In the genomic region with DNA sequence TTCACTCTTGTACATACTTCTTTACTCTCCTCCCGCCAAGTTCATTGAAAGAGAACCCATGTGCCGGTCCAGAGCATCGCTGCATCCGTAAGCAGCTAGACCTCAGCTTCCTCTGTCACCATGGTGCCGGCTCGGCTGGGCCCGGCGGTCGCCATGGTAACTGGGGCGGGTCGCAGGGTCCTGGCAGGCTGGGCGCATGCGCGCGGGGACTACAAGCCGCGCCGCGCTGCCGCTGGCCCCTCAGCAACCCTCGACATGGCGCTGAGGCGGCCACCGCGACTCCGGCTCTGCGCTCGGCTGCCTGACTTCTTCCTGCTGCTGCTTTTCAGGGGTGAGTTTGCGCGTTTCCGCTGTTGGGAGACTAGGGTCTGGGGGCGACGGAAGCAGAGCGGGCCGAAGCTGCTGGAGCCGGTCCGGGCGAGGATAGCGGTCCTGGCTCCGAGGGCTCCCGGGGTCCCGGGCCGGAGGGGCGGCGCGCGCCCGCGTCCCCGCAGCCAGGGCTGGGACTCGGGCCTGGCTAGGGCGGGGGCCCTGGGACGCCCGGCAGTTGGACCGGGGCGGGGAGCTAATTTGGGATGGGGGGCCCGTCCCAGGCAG, we compare ENCODE assay signal across 9 cellular contexts. TPM values are rescaled to one million over a fixed set of nuclear protein-coding genes. Genes with fewer than 3 reads are reported as not detected.
A peak's percentile ranks its signal among the peaks of the same experiment; 100 is the strongest.
DNase-seq lines count a peak whose midpoint lies in the region; ATAC-seq and TF ChIP-seq lines count a peak whose summit lies in the region.
"Had no signal": no experiment of that assay in that cellular context is flagged by ENCODE, and none has a peak within 500 bp of the region (broad histone marks: within the 10 kb centered on the region; RNA-seq: fewer than 3 reads in every experiment).

A gene (plus strand): TSS at position 244 of the 597 bp plus-strand sequence. CDS start 12 bp downstream, at position 256.

- peak within 1 kb of the TSS; percentile 57 for H3K27ac ChIP-seq in ectodermal cell (ENCODE audit: insufficient read depth, low read depth, low read length, poor library complexity, severe bottlenecking)
- peak within 1 kb of the TSS; percentile 44 to 69 (median 54) for H3K27ac ChIP-seq in right lobe of liver
- H3K27ac ChIP-seq: 22Rv1 had no signal

- H3K4me1 ChIP-seq in ectodermal cell (ENCODE audit: control insufficient read depth, insufficient read depth, low read length) (peaks cover 22% of the 10 kb centered on the region), right lobe of liver (no peaks in the 10 kb centered on the region)

- H3K27me3 ChIP-seq in ectodermal cell (ENCODE audit: control insufficient read depth, insufficient read depth, low read length, poor library complexity, severe bottlenecking) (peaks cover 12% of the 10 kb centered on the region), right lobe of liver (no peaks in the 10 kb centered on the region)

- TF ChIP-seq CTCF in right lobe of liver (IDR thresholded peaks at IDR 0.05), result no peak

- H3K9me3 ChIP-seq in ectodermal cell (ENCODE audit: control insufficient read depth, low read length), result no peaks in the 10 kb centered on the region
- no peaks in the 10 kb centered on the region for H3K9me3 ChIP-seq in right lobe of liver

- H3K36me3 ChIP-seq in ectodermal cell (ENCODE audit: control insufficient read depth, insufficient read depth, low read length) (no peaks in the 10 kb centered on the region), right lobe of liver (no peaks in the 10 kb centered on the region)

- ATAC-seq in HG03139 (IDR thresholded peaks at IDR 0.05; ENCODE audit: unreplicated experiment) (peak; percentile 87), right lobe of liver (peak; percentile 83 to 92 (median 89))

- WGBS in ectodermal cell, 2 experiments, result 0% methylated on average over 57 of the region's 57 CpGs
- WGBS in right lobe of liver (ENCODE audit: insufficient coverage, low coverage, low lambda C conversion rate, missing lambda C conversion rate), result 4% methylated on average over 10 of the region's 57 CpGs

- no peak for TF ChIP-seq POLR2A in right lobe of liver (IDR thresholded peaks at IDR 0.05)

- DNase-seq in NK-92 (lab: John Stamatoyannopoulos, UW; ENCODE audit: unreplicated experiment), result peak; percentile 74
- DNase-seq in NK-92 treated with Interleukin-12 subunit alpha and Interleukin-12 subunit beta, amount 100 ng/mL, for 24 hours (lab: John Stamatoyannopoulos, UW), result no peak
- DNase-seq in NCI-H446 treated with DMSO at 0.1 percent for 48 hours (lab: John Stamatoyannopoulos, UW), result peak; percentile 84
- peak; percentile 94 to 97 for DNase-seq in activated CD8-positive, alpha-beta memory T cell treated with anti-CD3 and anti-CD28 coated beads for 1 hour (ENCODE audit: extremely low read depth in 1 of 2, low read depth in 1 of 2)
- DNase-seq in right lobe of liver, result peak; percentile 83 to 89 (median 87)
- DNase-seq in stimulated activated CD4-positive, alpha-beta T cell treated with anti-CD3 and anti-CD28 coated beads, Interleukin-2, amount 100 ng/mL, for 48 hours, result peak; percentile 95 to 97

- H3K4me3 ChIP-seq in ectodermal cell (ENCODE audit: insufficient read depth, low read depth, low read length) (peak within 1 kb of the TSS; percentile 84), right lobe of liver (peak within 1 kb of the TSS; percentile 45 to 54 (median 52))

- intact Hi-C loops in right lobe of liver (cut with DNase I), result no loop called here

RNA-seq across cellular contexts. Expression of the gene that starts here (rescaled TPM):
- 81.0 TPM for polyA plus RNA-seq in ectodermal cell (2013, experiment 1 of 4)
- polyA plus RNA-seq in ectodermal cell (2013, experiment 2 of 4), result 80.2 TPM
- 67.5 TPM for polyA plus RNA-seq in ectodermal cell (2013, experiment 3 of 4)
- polyA plus RNA-seq in ectodermal cell (2013, experiment 4 of 4), result 74.5 TPM
- 1 to 10 TPM in 5 of 6 experiments, under 1 TPM in 1; 0.86 to 2.5 (median 1.6) TPM for total RNA-seq in right lobe of liver
